In genomic region chr1:246930830-246931548, GRCh38 we compare ENCODE assay signal across 8 cellular contexts. TPM values are rescaled to one million over a fixed set of nuclear protein-coding genes. Genes with fewer than 3 reads are reported as not detected.
A peak's percentile ranks its signal among the peaks of the same experiment; 100 is the strongest.
DNase-seq lines count a peak whose midpoint lies in the region; ATAC-seq and TF ChIP-seq lines count a peak whose summit lies in the region.

No MANE protein-coding gene starts in this region.

- in situ Hi-C loops in Caki2 (cut with HindIII; ENCODE audit: low pct_unique_long_range_greater_than_20kb, low sequenced_read_pairs) = no loop called here

- ATAC-seq in GM19372 (IDR thresholded peaks at IDR 0.05; ENCODE audit: low read depth, unreplicated experiment) = peak; percentile 17
- peak; percentile 14 for ATAC-seq in HG03457 (IDR thresholded peaks at IDR 0.05; ENCODE audit: unreplicated experiment)

- DNase-seq in Caki2 (ENCODE audit: low read depth) (peak; percentile 53), SK-N-MC (ENCODE audit: low read depth, low spot score) (no peak), adrenal gland (peak; percentile 52 to 75 (median 66)), left ventricle myocardium inferior (peak; percentile 55), prostate gland (ENCODE audit: low spot score) (peak; percentile 48), NCI-H1436 treated with DMSO at 0.1 percent for 48 hours (lab: John Stamatoyannopoulos, UW) (no peak)

- H3K36me3 ChIP-seq in SK-N-MC (ENCODE audit: insufficient read depth, low read length) = peaks cover 47% of the 10 kb centered on the region
- H3K36me3 ChIP-seq in adrenal gland (replicated peaks in 1 of 2) = peaks cover 0 to 2% of the 10 kb centered on the region in 2 donors
- peaks cover 10% of the 10 kb centered on the region for H3K36me3 ChIP-seq in left ventricle myocardium inferior
- H3K36me3 ChIP-seq in prostate gland = no peaks in the 10 kb centered on the region

- no peaks in the 10 kb centered on the region for H3K27me3 ChIP-seq in adrenal gland
- H3K27me3 ChIP-seq in left ventricle myocardium inferior (ENCODE audit: low read depth) = no peaks in the 10 kb centered on the region
- no peaks in the 10 kb centered on the region for H3K27me3 ChIP-seq in prostate gland (replicated peaks; ENCODE audit: insufficient read depth)

- 0 to 2% (median 0%) methylated on average over 21 to 76 of the region's 76 CpGs for WGBS in adrenal gland, 4 donors
- WGBS in prostate gland = under 1% methylated on average over 33 of the region's 76 CpGs

- intact Hi-C loops in adrenal gland (cut with DNase I) (no loop called here), left ventricle myocardium inferior (cut with micrococcal nuclease) (no loop called here), prostate gland (cut with DNase I) (loop anchor here (10.0 kb wide), 1 partner anchor 174 kb away; the partner anchor contains the start of gene ZNF669)

- TF ChIP-seq CTCF in adrenal gland (IDR thresholded peaks at IDR 0.05) = no peak
- TF ChIP-seq CTCF in left ventricle myocardium inferior (IDR thresholded peaks at IDR 0.05; ENCODE audit: borderline replicate concordance) = no peak
- TF ChIP-seq CTCF in prostate gland (IDR thresholded peaks at IDR 0.05) = no peak

- H3K9ac ChIP-seq in SK-N-MC (ENCODE audit: insufficient read length) = peak overlapping the region; percentile 91

- H3K9me3 ChIP-seq in SK-N-MC (ENCODE audit: low read depth, low read length) = peaks cover 11% of the 10 kb centered on the region
- H3K9me3 ChIP-seq in adrenal gland (replicated peaks in 1 of 3) = no peaks in the 10 kb centered on the region
- H3K9me3 ChIP-seq in left ventricle myocardium inferior (replicated peaks) = no peaks in the 10 kb centered on the region
- no peaks in the 10 kb centered on the region for H3K9me3 ChIP-seq in prostate gland

- H3K4me3 ChIP-seq in SK-N-MC = peak overlapping the region; percentile 81
- H3K4me3 ChIP-seq in adrenal gland = peak overlapping the region; percentile 51 to 98 (median 81)
- peak overlapping the region; percentile 97 for H3K4me3 ChIP-seq in left ventricle myocardium inferior
- H3K4me3 ChIP-seq in prostate gland = peak overlapping the region; percentile 96 to 98

- H3K4me1 ChIP-seq in adrenal gland (replicated peaks in 1 of 2) (peaks cover 10 to 32% of the 10 kb centered on the region in 2 donors), left ventricle myocardium inferior (peaks cover 50% of the 10 kb centered on the region), prostate gland (replicated peaks) (peaks cover 3% of the 10 kb centered on the region)

- H3K27ac ChIP-seq in SK-N-MC = peak overlapping the region; percentile 66
- peak overlapping the region; percentile 75 to 99 (median 96) for H3K27ac ChIP-seq in adrenal gland
- peak overlapping the region; percentile 98 for H3K27ac ChIP-seq in left ventricle myocardium inferior (replicated peaks)
- H3K27ac ChIP-seq in prostate gland = peak overlapping the region; percentile 92 to 97

- TF ChIP-seq POLR2A in adrenal gland (IDR thresholded peaks at IDR 0.05) (no peak), prostate gland (IDR thresholded peaks at IDR 0.05) (no peak)

RNA-seq across cellular contexts. Expression of gene AHCTF1, which starts 0.8 kb away (rescaled TPM):
- 10.0 and 13.0 TPM in 2 replicates for total RNA-seq in Caki2 (2014; rRNA removed; shearing (Covaris generic); ENCODE audit: low replicate concordance)
- total RNA-seq in adrenal gland (10 to 100 TPM; 21.2 to 42.6 (median 29.1) TPM), left ventricle myocardium inferior (20.8 TPM), prostate gland (10 to 100 TPM; 22.5 to 39.6 TPM)
- 10 to 100 TPM in 2 of 3 donors, 1 to 10 TPM in 1; 10.0 to 27.4 (median 11.5) TPM for polyA plus RNA-seq in adrenal gland

Comparison
In these comparisons a context has a peak if more than half of its experiments do, and no peak if none do; other contexts are left out.
1. DNase-seq: peak in Caki2 (single experiment), adrenal gland (7 of 7), left ventricle myocardium inferior (single experiment) and prostate gland (single experiment); none in SK-N-MC (single experiment) and NCI-H1436 treated with DMSO at 0.1 percent for 48 hours (single experiment).
2. Peak in every context shown above with its lines, with median percentiles within 50 percentile points of each other: H3K27ac ChIP-seq and H3K4me3 ChIP-seq.